6 cellular contexts compared by ENCODE assay signal in the genomic region with DNA sequence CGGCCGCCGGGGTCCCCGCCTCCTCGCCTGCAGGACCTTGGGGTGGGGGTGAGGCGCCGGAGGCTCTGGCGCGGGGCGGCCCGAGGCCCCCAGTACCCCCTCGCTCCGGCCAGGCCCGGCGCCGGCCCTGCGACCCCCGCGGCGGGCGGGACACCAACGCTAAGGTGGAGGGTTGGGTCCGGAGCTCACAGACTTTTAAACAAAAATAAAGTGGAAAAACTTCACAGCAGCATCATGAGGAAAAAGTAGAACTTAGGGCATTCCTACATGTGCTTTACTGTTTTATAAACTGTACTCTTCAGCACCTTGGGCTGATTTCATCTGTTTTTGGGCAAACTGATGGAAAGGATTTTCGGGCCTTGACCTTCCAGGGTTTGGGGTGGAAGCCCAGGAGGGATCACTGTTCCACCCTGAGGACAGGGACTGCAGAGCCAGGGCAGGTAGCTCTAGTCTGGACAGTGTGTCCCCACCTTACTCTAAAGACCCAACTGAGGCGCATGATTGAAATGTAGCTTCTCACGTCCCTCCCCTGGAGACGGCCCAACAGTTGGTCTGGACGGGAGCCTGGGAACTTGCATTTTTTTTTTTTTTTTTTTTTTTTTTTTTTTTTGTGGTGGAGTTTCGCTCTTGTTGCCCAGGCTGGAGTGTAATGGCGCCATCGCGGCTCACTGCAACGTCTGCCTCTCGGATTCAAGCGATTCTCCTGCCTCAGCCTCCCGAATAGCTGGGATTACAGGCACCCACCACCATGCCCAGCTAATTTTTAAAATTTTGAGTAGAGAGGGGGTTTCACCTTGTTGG. TPM values are rescaled to one million over a fixed set of nuclear protein-coding genes. Genes with fewer than 3 reads are reported as not detected.
DNase-seq lines count a peak whose midpoint lies in the region; FAIRE-seq and TF ChIP-seq lines count a peak whose summit lies in the region.

No MANE protein-coding gene starts in this region.

- no peak overlapping the region for H3K27ac ChIP-seq in HUES6 (ENCODE audit: low read depth, low read length)
- no peak overlapping the region for H3K27ac ChIP-seq in neural progenitor cell

- peaks cover 22% of the 10 kb centered on the region for H3K4me1 Mint-ChIP-seq in neural progenitor cell

- peak overlapping the region; percentile 73 for H3K27ac Mint-ChIP-seq in neural progenitor cell

- H3K4me3 Mint-ChIP-seq in neural progenitor cell: peak overlapping the region; percentile 95

- H3K4me2 ChIP-seq in neural progenitor cell: peak overlapping the region; percentile 81

- H4K20me1 ChIP-seq in neural progenitor cell (ENCODE audit: low read depth): peaks cover 23% of the 10 kb centered on the region

- H3K27me3 ChIP-seq in HUES6 (ENCODE audit: control insufficient read depth, insufficient read depth, low read length) (no peaks in the 10 kb centered on the region), bronchial epithelial cell (ENCODE audit: control insufficient read depth, insufficient read depth, low read length) (no peaks in the 10 kb centered on the region), neural progenitor cell (peaks cover 16% of the 10 kb centered on the region)

- no peak for FAIRE-seq in bronchial epithelial cell (lab: Jason Lieb, UNC)

- H3K9ac ChIP-seq in HUES6 (ENCODE audit: low read length) (peak overlapping the region; percentile 68), neural progenitor cell (peak overlapping the region; percentile 5)

- H3K79me2 ChIP-seq in neural progenitor cell (ENCODE audit: low read depth): peaks cover 44% of the 10 kb centered on the region

- H3K4me1 ChIP-seq in HUES6 (ENCODE audit: control insufficient read depth, insufficient read depth, low read length) (peaks cover 26% of the 10 kb centered on the region), neural progenitor cell (no peaks in the 10 kb centered on the region)

- H3F3A ChIP-seq in neural progenitor cell (ENCODE audit: low read depth): peaks cover 23% of the 10 kb centered on the region

- H3K36me3 ChIP-seq in HUES6 (ENCODE audit: control insufficient read depth, insufficient read depth, low read length) (peaks cover 10% of the 10 kb centered on the region), bronchial epithelial cell (ENCODE audit: control insufficient read depth, insufficient read depth, low read length) (no peaks in the 10 kb centered on the region), neural progenitor cell (no peaks in the 10 kb centered on the region)

- H3K36me3 Mint-ChIP-seq in neural progenitor cell: peaks cover 2% of the 10 kb centered on the region

- peaks cover 7% of the 10 kb centered on the region for H3K27me3 Mint-ChIP-seq in neural progenitor cell (ENCODE audit: insufficient read depth, low read depth)

- TF ChIP-seq CTCF in GM12864 (IDR thresholded peaks at IDR 0.05; ENCODE audit: low read depth, low read length, missing control alignments): no peak
- no peak for TF ChIP-seq CTCF in bronchial epithelial cell (IDR thresholded peaks at IDR 0.05; ENCODE audit: insufficient read depth, low read length, severe bottlenecking)
- TF ChIP-seq CTCF in neural progenitor cell (IDR thresholded peaks at IDR 0.05): no peak

- H3K9me3 ChIP-seq in HUES6 (ENCODE audit: control insufficient read depth, insufficient read depth, low read depth, low read length) (no peaks in the 10 kb centered on the region), neural progenitor cell (ENCODE audit: low read depth) (no peaks in the 10 kb centered on the region)

- peak overlapping the region; percentile 19 for H2AFZ ChIP-seq in neural progenitor cell (replicated peaks)

- DNase-seq in GM12864 (ENCODE audit: low read depth) (no peak), bronchial epithelial cell (ENCODE audit: low read depth) (peak; percentile 7), neural progenitor cell (ENCODE audit: low spot score) (no peak), COLO829 (ENCODE audit: low spot score) (no peak), NCI-H2081 treated with DMSO at 0.1 percent for 48 hours (lab: John Stamatoyannopoulos, UW) (no peak)

- H3K4me3 ChIP-seq in GM12864 (ENCODE audit: low read depth, low read length) (peak overlapping the region; percentile 93), HUES6 (ENCODE audit: low read depth, low read length) (peak overlapping the region; percentile 74), bronchial epithelial cell (ENCODE audit: low read depth, low read length) (peak overlapping the region; percentile 69), neural progenitor cell (peak overlapping the region; percentile 69)

- peaks cover 5% of the 10 kb centered on the region for H3K9me3 Mint-ChIP-seq in neural progenitor cell

RNA-seq across cellular contexts. Expression of gene NELFCD, which starts 0.7 kb away (rescaled TPM):
- total RNA-seq in bronchial epithelial cell (27.4 and 32.3 TPM in 2 replicates), neural progenitor cell (ENCODE audit: low replicate concordance) (58.9 and 59.2 TPM in 2 replicates)

RNA-seq across cellular contexts. Expression of gene CTSZ, which starts 25.3 kb away (rescaled TPM):
- total RNA-seq in bronchial epithelial cell (73.7 and 87.8 TPM in 2 replicates), neural progenitor cell (ENCODE audit: low replicate concordance) (34.2 and 52.5 TPM in 2 replicates)

RNA-seq across cellular contexts. Expression of gene TUBB1, which starts 37.5 kb away (rescaled TPM):
- total RNA-seq in bronchial epithelial cell (not detected in 2 replicates), neural progenitor cell (ENCODE audit: low replicate concordance) (not detected in 2 replicates)

RNA-seq across cellular contexts. Expression of gene ATP5F1E, which starts 50.4 kb away (rescaled TPM):
- total RNA-seq in bronchial epithelial cell (17.1 and 25.3 TPM in 2 replicates), neural progenitor cell (ENCODE audit: low replicate concordance) (24.3 and 29.7 TPM in 2 replicates)
